Comparison of ENCODE assay signal across 8 cellular contexts in genomic region chr13:24923305-24923640, GRCh38.
DNase-seq lines count a peak whose midpoint lies in the region; ATAC-seq and TF ChIP-seq lines count a peak whose summit lies in the region.

No MANE protein-coding gene starts in this region.

- ATAC-seq in activated CD4-positive, CD25-positive, alpha-beta regulatory T cell treated with anti-CD3 and anti-CD28 coated beads, Interleukin-2, amount 50 U/mL, for 24 hours = peak; percentile 27 to 33
- peak; percentile 79 for ATAC-seq in GM21786 (IDR thresholded peaks at IDR 0.05; ENCODE audit: unreplicated experiment)
- peak; percentile 79 to 85 for ATAC-seq in gastrocnemius medialis

- no peak for DNase-seq in activated CD4-positive, CD25-positive, alpha-beta regulatory T cell treated with anti-CD3 and anti-CD28 coated beads, Interleukin-2, amount 50 U/mL, for 72 hours
- peak; percentile 43 for DNase-seq in hepatic stellate cell (ENCODE audit: low spot score)
- DNase-seq in gastrocnemius medialis = no peak
- no peak for DNase-seq in KG1 (lab: John Stamatoyannopoulos, UW)

- intact Hi-C loops in gastrocnemius medialis (cut with DNase I; ENCODE audit: low total_unique reads) = loop anchor here (10.0 kb wide), 1 partner anchor 362 kb away; the partner anchor contains the start of gene MTMR6

- H3K36me3 ChIP-seq in KOPT-K1 (ENCODE audit: insufficient read depth, low read length) (0 out of 2 replicates have a peak, but pooled peaks cover 4% of the 10 kb centered on the region), gastrocnemius medialis (no peaks in the 10 kb centered on the region)

- TF ChIP-seq CTCF in gastrocnemius medialis (IDR thresholded peaks at IDR 0.05 in 4 of 5, conservative IDR thresholded peaks at IDR 0.05 in 1 of 5) = no peak

- no peak for TF ChIP-seq POLR2A in gastrocnemius medialis (IDR thresholded peaks at IDR 0.05)

- H3K27me3 ChIP-seq in gastrocnemius medialis = no peaks in the 10 kb centered on the region

- in situ Hi-C loops in gastrocnemius medialis (cut with MboI; ENCODE audit: low sequenced_read_pairs in 4 of 4) = no loop called here

- H3K4me3 ChIP-seq in gastrocnemius medialis = peak overlapping the region; percentile 69 to 96 (median 83)

- peaks cover 0 to 7% of the 10 kb centered on the region in 2 donors for H3K4me1 ChIP-seq in gastrocnemius medialis

- peak overlapping the region; percentile 71 for H3K27ac ChIP-seq in KOPT-K1 (ENCODE audit: low read depth, low read length, poor library complexity, severe bottlenecking)
- peak overlapping the region; percentile 60 for H3K27ac ChIP-seq in adipose tissue (ENCODE audit: low read depth, low read length)
- peak overlapping the region; percentile 94 to 98 (median 94) for H3K27ac ChIP-seq in gastrocnemius medialis

- 0 to 1% (median 0%) methylated on average over 8 of the region's 8 CpGs for WGBS in adipose tissue, 3 donors

- H3K9me3 ChIP-seq in KOPT-K1 (ENCODE audit: insufficient read depth, low read length, poor library complexity, severe bottlenecking) (no peaks in the 10 kb centered on the region), gastrocnemius medialis (no peaks in the 10 kb centered on the region)

Comparison
In these comparisons a context has a peak if more than half of its experiments do, and no peak if none do; other contexts are left out.
1. ATAC-seq: peak in every context shown above with its lines; median percentile 82 in gastrocnemius medialis; 79 in GM21786; 30 in activated CD4-positive, CD25-positive, alpha-beta regulatory T cell treated with anti-CD3 and anti-CD28 coated beads, Interleukin-2, amount 50 U/mL, for 24 hours.